9 cellular contexts compared by ENCODE assay signal in the genomic region with DNA sequence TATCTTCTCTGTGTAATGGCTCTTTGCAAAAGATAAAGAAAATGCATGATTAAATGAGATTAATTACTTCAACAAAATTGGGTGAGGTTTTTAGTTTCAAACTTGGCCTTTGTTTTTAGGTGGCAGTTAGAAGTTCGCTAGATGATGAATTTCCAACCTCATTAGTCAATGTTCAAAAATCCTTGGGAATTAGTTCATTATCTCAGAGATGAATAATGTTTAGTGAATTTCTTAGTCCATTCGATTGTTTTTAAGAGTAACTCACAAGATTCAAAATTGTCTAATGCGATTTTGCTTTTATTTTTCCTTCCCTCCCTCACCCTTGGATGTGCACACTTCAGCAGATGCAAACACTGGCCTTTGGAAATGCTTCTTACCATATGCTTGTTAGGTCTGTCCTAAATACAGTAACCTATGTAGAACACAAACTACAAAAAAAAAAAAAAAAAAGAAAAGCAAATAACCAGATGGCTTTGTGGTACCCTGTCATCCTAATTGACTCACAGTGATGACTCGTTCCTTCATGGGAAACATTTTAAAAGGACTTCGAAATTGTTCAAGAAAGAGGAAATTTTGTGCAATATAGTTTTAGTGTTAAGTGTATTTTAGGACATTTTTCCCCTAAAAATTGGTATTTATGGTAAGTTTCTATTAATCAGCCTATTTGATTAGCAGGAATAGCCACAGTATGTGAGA.
DNase-seq lines count a peak whose midpoint lies in the region; ATAC-seq and TF ChIP-seq lines count a peak whose summit lies in the region.
"Had no signal": no experiment of that assay in that cellular context is flagged by ENCODE, and none has a peak within 500 bp of the region (broad histone marks: within the 10 kb centered on the region; RNA-seq: fewer than 3 reads in every experiment).

No MANE protein-coding gene starts in this region.

- CTCF ChIA-PET in MCF 10A (lab: Yijun Ruan, JAX) = interaction anchor here (1.2 to 1.3 kb wide), 2 partner anchors 9 to 67 kb away, joined by 7 to 13 read pairs; partner anchors contain the start of genes FAM229B and TUBE1
- CTCF ChIA-PET in CD4-positive, alpha-beta memory T cell (lab: Charles Lee; ENCODE audit: partially characterized antibody) = interaction anchor here (1.1 kb wide), 1 partner anchor 9 kb away, joined by 6 read pairs; no protein-coding TSS in a partner anchor

- BruUV-seq in MCF 10A (replicated peaks; lab: Mats Ljungman, UMichigan) = no TSS peak

- H3K4me3 ChIP-seq in breast epithelium = no peak overlapping the region
- H3K4me3 ChIP-seq in fibroblast of villous mesenchyme (ENCODE audit: low read depth, low read length) = no peak overlapping the region
- H3K4me3 ChIP-seq in CD4-positive, alpha-beta memory T cell (ENCODE audit: low read length in 2 of 2) = no peak overlapping the region

- no peaks in the 10 kb centered on the region for H3K9me3 ChIP-seq in breast epithelium
- H3K9me3 ChIP-seq in CD4-positive, alpha-beta memory T cell (ENCODE audit: control insufficient read depth in 1 of 2, low read length in 2 of 2) = no peaks in the 10 kb centered on the region

- no peaks in the 10 kb centered on the region for H3K36me3 ChIP-seq in breast epithelium
- H3K36me3 ChIP-seq in CD4-positive, alpha-beta memory T cell (ENCODE audit: insufficient read depth, low read length) = no peaks in the 10 kb centered on the region

- H3K27me3 ChIP-seq in breast epithelium = no peaks in the 10 kb centered on the region
- no peaks in the 10 kb centered on the region for H3K27me3 ChIP-seq in CD4-positive, alpha-beta memory T cell (ENCODE audit: insufficient read depth, low read length)

- ATAC-seq in HG02588 (IDR thresholded peaks at IDR 0.05; ENCODE audit: unreplicated experiment) (no peak), GM21723 (IDR thresholded peaks at IDR 0.05; ENCODE audit: unreplicated experiment) (no peak), HG02938 (IDR thresholded peaks at IDR 0.05; ENCODE audit: unreplicated experiment) (no peak)
- ATAC-seq: CD8-positive, alpha-beta T cell had no signal

- no peaks in the 10 kb centered on the region for H3K9me3 Mint-ChIP-seq in MCF 10A (ENCODE audit: unreplicated experiment)
- peaks cover 0 to 1% (median 0%) of the 10 kb centered on the region in 8 donors for H3K9me3 Mint-ChIP-seq in CD4-positive, alpha-beta memory T cell
- H3K9me3 Mint-ChIP-seq: CD8-positive, alpha-beta T cell had no signal

- intact Hi-C loops in MCF 10A (cut with micrococcal nuclease) (no loop called here), breast epithelium (cut with DNase I; ENCODE audit: low total_unique reads) (no loop called here)
- intact Hi-C loops in CD4-positive, alpha-beta memory T cell (cut with micrococcal nuclease) = no loop called here

- TF ChIP-seq CTCF in MCF 10A (IDR thresholded peaks at IDR 0.05; ENCODE audit: unreplicated experiment) (no peak), breast epithelium (IDR thresholded peaks at IDR 0.05) (no peak), fibroblast of villous mesenchyme (IDR thresholded peaks at IDR 0.05; ENCODE audit: insufficient read depth, low read depth, low read length) (no peak)

- no peak overlapping the region for H3K27ac ChIP-seq in breast epithelium
- H3K27ac ChIP-seq in CD4-positive, alpha-beta memory T cell (ENCODE audit: low read depth, low read length) = no peak overlapping the region

- no peaks in the 10 kb centered on the region for H3K36me3 Mint-ChIP-seq in MCF 10A (ENCODE audit: insufficient read depth, unreplicated experiment)
- no peaks in the 10 kb centered on the region for H3K36me3 Mint-ChIP-seq in CD4-positive, alpha-beta memory T cell
- H3K36me3 Mint-ChIP-seq: CD8-positive, alpha-beta T cell had no signal

- POLR2A ChIA-PET in MCF 10A (lab: Yijun Ruan, JAX) = no interaction called here
- POLR2A ChIA-PET in CD4-positive, alpha-beta memory T cell (lab: Charles Lee; ENCODE audit: partially characterized antibody) = no interaction called here

- TF ChIP-seq POLR2A in breast epithelium (IDR thresholded peaks at IDR 0.05) = no peak

- H3K27ac Mint-ChIP-seq in MCF 10A (ENCODE audit: low read depth, unreplicated experiment) = no peak overlapping the region
- H3K27ac Mint-ChIP-seq in CD4-positive, alpha-beta memory T cell = no peak overlapping the region
- H3K27ac Mint-ChIP-seq: CD8-positive, alpha-beta T cell had no signal

- no peak overlapping the region for H3K4me3 Mint-ChIP-seq in MCF 10A (ENCODE audit: unreplicated experiment)
- no peak overlapping the region for H3K4me3 Mint-ChIP-seq in CD4-positive, alpha-beta memory T cell
- H3K4me3 Mint-ChIP-seq: CD8-positive, alpha-beta T cell had no signal

- H3K27me3 Mint-ChIP-seq in MCF 10A (ENCODE audit: insufficient read depth, unreplicated experiment) = peaks cover 8% of the 10 kb centered on the region
- H3K27me3 Mint-ChIP-seq in CD4-positive, alpha-beta memory T cell = peaks cover 9 to 13% of the 10 kb centered on the region in 2 donors

- no peaks in the 10 kb centered on the region for H3K4me1 ChIP-seq in breast epithelium
- no peaks in the 10 kb centered on the region for H3K4me1 ChIP-seq in CD4-positive, alpha-beta memory T cell (ENCODE audit: insufficient read depth, low read length)

- H3K4me1 Mint-ChIP-seq in MCF 10A (ENCODE audit: insufficient read depth, unreplicated experiment) = peaks cover 8% of the 10 kb centered on the region
- peaks cover 0 to 5% (median 0%) of the 10 kb centered on the region in 4 donors for H3K4me1 Mint-ChIP-seq in CD4-positive, alpha-beta memory T cell

- DNase-seq in MCF 10A (ENCODE audit: unreplicated experiment) (peak; percentile 80), breast epithelium (ENCODE audit: low spot score in 2 of 2) (no peak), OCI-M1 (lab: John Stamatoyannopoulos, UW) (peak; percentile 9), fibroblast of villous mesenchyme (ENCODE audit: low read depth) (peak; percentile 45)
- no peak for DNase-seq in CD4-positive, alpha-beta memory T cell
- DNase-seq: CD8-positive, alpha-beta T cell had no signal

Comparison
In these comparisons a context has a peak if more than half of its experiments do, and no peak if none do; other contexts are left out.
1. DNase-seq: peak in MCF 10A (single experiment), OCI-M1 (single experiment) and fibroblast of villous mesenchyme (single experiment); none in breast epithelium (0 of 2) and CD4-positive, alpha-beta memory T cell (0 of 5).